8 cellular contexts compared by ENCODE assay signal in genomic region chr10:125161570-125162139, GRCh38. TPM values are rescaled to one million over a fixed set of nuclear protein-coding genes. Genes with fewer than 3 reads are reported as not detected.
DNase-seq lines count a peak whose midpoint lies in the region; ATAC-seq and TF ChIP-seq lines count a peak whose summit lies in the region.

No MANE protein-coding gene starts in this region.

- no peak for TF ChIP-seq POLR2A in right lobe of liver (IDR thresholded peaks at IDR 0.05)

- intact Hi-C loops in right lobe of liver (cut with DNase I) = no loop called here
- intact Hi-C loops in tibial artery (cut with DNase I; ENCODE audit: low total_unique reads) = loop anchor here (2.0 to 10.0 kb wide), 3 partner anchors 79 to 247 kb away; no protein-coding TSS in a partner anchor

- peaks cover 0 to 19% of the 10 kb centered on the region in 2 donors for H3K27me3 ChIP-seq in right lobe of liver
- no peaks in the 10 kb centered on the region for H3K27me3 ChIP-seq in tibial artery

- H3K9me3 ChIP-seq in HEK293 (ENCODE audit: control insufficient read depth, insufficient read depth, low read depth, low read length) (no peaks in the 10 kb centered on the region), right lobe of liver (no peaks in the 10 kb centered on the region), tibial artery (no peaks in the 10 kb centered on the region)

- peak; percentile 63 for DNase-seq in cerebellar cortex (ENCODE audit: low spot score)
- peak in 1 of 3 donors; percentile 30 for DNase-seq in right lobe of liver
- DNase-seq in tibial artery = no peak
- DNase-seq in superior temporal gyrus (ENCODE audit: extremely low spot score) = no peak
- no peak for DNase-seq in NCI-H2029 treated with DMSO at 0.1 percent for 48 hours (lab: John Stamatoyannopoulos, UW)

- CTCF ChIA-PET in HEK293 (lab: Yijun Ruan, JAX) = interaction anchor here (0.6 to 0.9 kb wide), 4 partner anchors 106 to 704 kb away, joined by 3 to 4 read pairs (median 3); no protein-coding TSS in a partner anchor

- ATAC-seq in right lobe of liver (peak in 1 of 4 donors; percentile 20), GM21528 (IDR thresholded peaks at IDR 0.05; ENCODE audit: low FRiP score, unreplicated experiment) (no peak)

- H3K36me3 ChIP-seq in HEK293 (ENCODE audit: control insufficient read depth in 2 of 2, insufficient read depth in 1 of 2, low read length in 2 of 2) = no peaks in the 10 kb centered on the region
- H3K36me3 ChIP-seq in right lobe of liver = no peaks in the 10 kb centered on the region
- no peaks in the 10 kb centered on the region for H3K36me3 ChIP-seq in tibial artery

- WGBS in right lobe of liver (ENCODE audit: insufficient coverage, low coverage, low lambda C conversion rate, missing lambda C conversion rate) = 2% methylated on average over 26 of the region's 47 CpGs

- H3K27ac ChIP-seq in 22Rv1 (peak overlapping the region; percentile 86), HEK293 (ENCODE audit: extremely low read depth, low read depth, low read length) (peak overlapping the region; percentile 97), right lobe of liver (peak overlapping the region; percentile 56 to 79 (median 62)), tibial artery (peak overlapping the region; percentile 99 to 100)

- TF ChIP-seq CTCF in 22Rv1 (IDR thresholded peaks at IDR 0.05) (peak; percentile 21; the same call in 1 of the 2 replicates), HEK293 (tag by site-specific recombination; IDR thresholded peaks at IDR 0.05) (peak; percentile 78), right lobe of liver (IDR thresholded peaks at IDR 0.05) (peak in 3 of 4 donors; percentile 17 to 23 (median 23)), tibial artery (IDR thresholded peaks at IDR 0.05) (no peak)

- peak overlapping the region; percentile 61 for H3K4me3 ChIP-seq in HEK293 (ENCODE audit: low read depth, low read length)
- peak overlapping the region; percentile 32 to 53 (median 43) for H3K4me3 ChIP-seq in right lobe of liver
- peak overlapping the region; percentile 79 to 95 for H3K4me3 ChIP-seq in tibial artery

- H3K4me1 ChIP-seq in HEK293 (ENCODE audit: control insufficient read depth, insufficient read depth, low read length) (peaks cover 12% of the 10 kb centered on the region), right lobe of liver (peaks cover 0 to 17% (median 0%) of the 10 kb centered on the region in 4 donors), tibial artery (peaks cover 0 to 22% (median 18%) of the 10 kb centered on the region in 4 donors)

- POLR2A ChIA-PET in HEK293 (lab: Yijun Ruan, JAX) = interaction anchor here (0.7 kb wide), 1 partner anchor 38 kb away, joined by 3 read pairs; no protein-coding TSS in a partner anchor

TF ChIP-seq in HEK293, 187 proteins besides CTCF, POLR2A, EP300 and RAD21 (continues in another document):
- TF ChIP-seq REST (tag by site-specific recombination; IDR thresholded peaks at IDR 0.05) (no peak), ZNF791 (tag by site-specific recombination; IDR thresholded peaks at IDR 0.05) (no peak), ZNF544 (tag by site-specific recombination; IDR thresholded peaks at IDR 0.05) (no peak), PRDM4 (tag by site-specific recombination; IDR thresholded peaks at IDR 0.05) (0 out of 2 replicates have a peak, but pooled peaks have one; percentile 27), ZNF449 (tag by site-specific recombination; IDR thresholded peaks at IDR 0.05) (no peak), ZNF140 (tag by site-specific recombination; IDR thresholded peaks at IDR 0.05) (no peak), ZNF302 (tag by site-specific recombination; IDR thresholded peaks at IDR 0.05; ENCODE audit: low read depth) (no peak)

RNA-seq across cellular contexts. Expression of gene CTBP2, which starts 1.3 kb away (rescaled TPM):
- total RNA-seq in right lobe of liver = 1 to 10 TPM; 3.2 to 8.2 (median 5.4) TPM

Comparison
In these comparisons a context has a peak if more than half of its experiments do, and no peak if none do; other contexts are left out.
1. CTCF ChIP-seq: peak in 22Rv1 (single experiment), HEK293 (single experiment) and right lobe of liver (3 of 4); none in tibial artery (0 of 2).
2. Peak in every context shown above with its lines, with median percentiles within 50 percentile points of each other: H3K27ac ChIP-seq and H3K4me3 ChIP-seq.